ENCODE assay signal across 1 cellular context in the genomic region with DNA sequence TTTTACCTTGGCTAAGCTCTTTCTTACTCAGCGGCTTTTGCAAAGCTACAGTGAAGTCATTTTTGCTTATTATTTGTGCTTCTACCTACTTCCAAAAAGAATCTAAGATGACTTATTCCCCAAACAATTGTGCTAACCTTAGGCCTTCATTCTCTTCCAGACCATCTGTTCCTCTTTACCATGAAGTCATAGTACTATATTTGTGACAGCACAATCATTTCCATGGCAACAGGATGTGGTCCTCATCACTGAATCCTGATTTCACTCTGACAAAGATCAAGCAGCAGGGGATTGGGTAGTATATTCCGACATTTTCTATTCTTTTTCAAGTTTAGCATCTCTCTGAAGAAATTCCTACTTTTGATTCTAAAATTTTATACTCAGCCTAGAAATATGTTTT.
TF ChIP-seq lines count a peak whose summit lies in the region.

No MANE protein-coding gene starts in this region.

TF ChIP-seq in GM23338, 12 proteins besides CTCF, POLR2A, EP300 and RAD21 (continued from another document):
- TF ChIP-seq, protein P1, sequence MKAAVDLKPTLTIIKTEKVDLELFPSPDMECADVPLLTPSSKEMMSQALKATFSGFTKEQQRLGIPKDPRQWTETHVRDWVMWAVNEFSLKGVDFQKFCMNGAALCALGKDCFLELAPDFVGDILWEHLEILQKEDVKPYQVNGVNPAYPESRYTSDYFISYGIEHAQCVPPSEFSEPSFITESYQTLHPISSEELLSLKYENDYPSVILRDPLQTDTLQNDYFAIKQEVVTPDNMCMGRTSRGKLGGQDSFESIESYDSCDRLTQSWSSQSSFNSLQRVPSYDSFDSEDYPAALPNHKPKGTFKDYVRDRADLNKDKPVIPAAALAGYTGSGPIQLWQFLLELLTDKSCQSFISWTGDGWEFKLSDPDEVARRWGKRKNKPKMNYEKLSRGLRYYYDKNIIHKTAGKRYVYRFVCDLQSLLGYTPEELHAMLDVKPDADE (IDR thresholded peaks at IDR 0.05): no peak
- TF ChIP-seq EZH2 (IDR thresholded peaks at IDR 0.05; ENCODE audit: low read depth, unreplicated experiment): no peak
- TF ChIP-seq, protein P2, sequence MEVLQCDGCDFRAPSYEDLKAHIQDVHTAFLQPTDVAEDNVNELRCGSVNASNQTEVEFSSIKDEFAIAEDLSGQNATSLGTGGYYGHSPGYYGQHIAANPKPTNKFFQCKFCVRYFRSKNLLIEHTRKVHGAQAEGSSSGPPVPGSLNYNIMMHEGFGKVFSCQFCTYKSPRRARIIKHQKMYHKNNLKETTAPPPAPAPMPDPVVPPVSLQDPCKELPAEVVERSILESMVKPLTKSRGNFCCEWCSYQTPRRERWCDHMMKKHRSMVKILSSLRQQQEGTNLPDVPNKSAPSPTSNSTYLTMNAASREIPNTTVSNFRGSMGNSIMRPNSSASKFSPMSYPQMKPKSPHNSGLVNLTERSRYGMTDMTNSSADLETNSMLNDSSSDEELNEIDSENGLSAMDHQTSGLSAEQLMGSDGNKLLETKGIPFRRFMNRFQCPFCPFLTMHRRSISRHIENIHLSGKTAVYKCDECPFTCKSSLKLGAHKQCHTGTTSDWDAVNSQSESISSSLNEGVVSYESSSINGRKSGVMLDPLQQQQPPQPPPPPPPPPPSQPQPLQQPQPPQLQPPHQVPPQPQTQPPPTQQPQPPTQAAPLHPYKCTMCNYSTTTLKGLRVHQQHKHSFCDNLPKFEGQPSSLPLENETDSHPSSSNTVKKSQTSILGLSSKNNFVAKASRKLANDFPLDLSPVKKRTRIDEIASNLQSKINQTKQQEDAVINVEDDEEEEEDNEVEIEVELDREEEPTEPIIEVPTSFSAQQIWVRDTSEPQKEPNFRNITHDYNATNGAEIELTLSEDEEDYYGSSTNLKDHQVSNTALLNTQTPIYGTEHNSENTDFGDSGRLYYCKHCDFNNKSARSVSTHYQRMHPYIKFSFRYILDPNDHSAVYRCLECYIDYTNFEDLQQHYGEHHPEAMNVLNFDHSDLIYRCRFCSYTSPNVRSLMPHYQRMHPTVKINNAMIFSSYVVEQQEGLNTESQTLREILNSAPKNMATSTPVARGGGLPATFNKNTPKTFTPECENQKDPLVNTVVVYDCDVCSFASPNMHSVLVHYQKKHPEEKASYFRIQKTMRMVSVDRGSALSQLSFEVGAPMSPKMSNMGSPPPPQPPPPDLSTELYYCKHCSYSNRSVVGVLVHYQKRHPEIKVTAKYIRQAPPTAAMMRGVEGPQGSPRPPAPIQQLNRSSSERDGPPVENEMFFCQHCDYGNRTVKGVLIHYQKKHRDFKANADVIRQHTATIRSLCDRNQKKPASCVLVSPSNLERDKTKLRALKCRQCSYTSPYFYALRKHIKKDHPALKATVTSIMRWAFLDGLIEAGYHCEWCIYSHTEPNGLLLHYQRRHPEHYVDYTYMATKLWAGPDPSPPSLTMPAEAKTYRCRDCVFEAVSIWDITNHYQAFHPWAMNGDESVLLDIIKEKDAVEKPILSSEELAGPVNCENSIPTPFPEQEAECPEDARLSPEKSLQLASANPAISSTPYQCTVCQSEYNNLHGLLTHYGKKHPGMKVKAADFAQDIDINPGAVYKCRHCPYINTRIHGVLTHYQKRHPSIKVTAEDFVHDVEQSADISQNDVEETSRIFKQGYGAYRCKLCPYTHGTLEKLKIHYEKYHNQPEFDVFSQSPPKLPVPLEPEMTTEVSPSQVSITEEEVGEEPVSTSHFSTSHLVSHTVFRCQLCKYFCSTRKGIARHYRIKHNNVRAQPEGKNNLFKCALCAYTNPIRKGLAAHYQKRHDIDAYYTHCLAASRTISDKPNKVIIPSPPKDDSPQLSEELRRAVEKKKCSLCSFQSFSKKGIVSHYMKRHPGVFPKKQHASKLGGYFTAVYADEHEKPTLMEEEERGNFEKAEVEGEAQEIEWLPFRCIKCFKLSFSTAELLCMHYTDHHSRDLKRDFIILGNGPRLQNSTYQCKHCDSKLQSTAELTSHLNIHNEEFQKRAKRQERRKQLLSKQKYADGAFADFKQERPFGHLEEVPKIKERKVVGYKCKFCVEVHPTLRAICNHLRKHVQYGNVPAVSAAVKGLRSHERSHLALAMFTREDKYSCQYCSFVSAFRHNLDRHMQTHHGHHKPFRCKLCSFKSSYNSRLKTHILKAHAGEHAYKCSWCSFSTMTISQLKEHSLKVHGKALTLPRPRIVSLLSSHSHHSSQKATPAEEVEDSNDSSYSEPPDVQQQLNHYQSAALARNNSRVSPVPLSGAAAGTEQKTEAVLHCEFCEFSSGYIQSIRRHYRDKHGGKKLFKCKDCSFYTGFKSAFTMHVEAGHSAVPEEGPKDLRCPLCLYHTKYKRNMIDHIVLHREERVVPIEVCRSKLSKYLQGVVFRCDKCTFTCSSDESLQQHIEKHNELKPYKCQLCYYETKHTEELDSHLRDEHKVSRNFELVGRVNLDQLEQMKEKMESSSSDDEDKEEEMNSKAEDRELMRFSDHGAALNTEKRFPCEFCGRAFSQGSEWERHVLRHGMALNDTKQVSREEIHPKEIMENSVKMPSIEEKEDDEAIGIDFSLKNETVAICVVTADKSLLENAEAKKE (CRISPR knock-in tag; IDR thresholded peaks at IDR 0.05): no peak
